ENCODE assay signal across 20 cellular contexts in the genomic region with DNA sequence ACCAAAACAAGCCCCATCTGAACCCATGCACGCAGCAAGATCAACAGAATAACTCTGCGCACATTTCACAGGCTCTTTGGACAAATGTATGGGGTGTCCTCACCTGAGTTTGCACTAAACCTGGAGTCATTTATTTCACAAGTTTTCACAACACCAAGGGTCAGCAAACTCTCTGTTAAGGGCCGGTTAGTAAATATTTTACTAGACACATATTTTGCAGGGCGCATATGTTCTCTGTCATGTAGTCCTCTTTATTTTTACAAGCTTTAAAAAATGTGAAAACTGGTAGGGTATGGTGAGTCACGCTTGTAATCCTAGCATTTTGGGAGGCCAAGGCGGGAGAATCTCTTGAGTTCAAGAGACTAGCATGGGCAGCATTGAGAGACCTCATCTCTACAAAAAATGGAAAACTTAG. TPM values are rescaled to one million over a fixed set of nuclear protein-coding genes. Genes with fewer than 3 reads are reported as not detected.
DNase-seq lines count a peak whose midpoint lies in the region; TF ChIP-seq lines count a peak whose summit lies in the region.
"Had no signal": no experiment of that assay in that cellular context is flagged by ENCODE, and none has a peak within 500 bp of the region (broad histone marks: within the 10 kb centered on the region; RNA-seq: fewer than 3 reads in every experiment).

No MANE protein-coding gene starts in this region.

- H3K36me3 Mint-ChIP-seq in Caco-2 (ENCODE audit: insufficient read depth, unreplicated experiment): peaks cover 17% of the 10 kb centered on the region
- H3K36me3 Mint-ChIP-seq: CD14-positive monocyte had no signal

- no peak overlapping the region for H3K4me3 ChIP-seq in Caco-2 (ENCODE audit: low read depth, low read length)
- H3K4me3 ChIP-seq in fibroblast of villous mesenchyme (ENCODE audit: low read depth, low read length): no peak overlapping the region
- H3K4me3 ChIP-seq in osteoblast (ENCODE audit: insufficient read depth, low read length): no peak overlapping the region
- H3K4me3 ChIP-seq: A549; BLaER1 treated with 17β-estradiol and CSF1 and Interleukin-3, amounts not matched to agents 10 nM and 100 nM; HAP-1 had no signal

- no peaks in the 10 kb centered on the region for H3K79me2 ChIP-seq in osteoblast (ENCODE audit: insufficient read depth, low read length)

- TF ChIP-seq CTCF in Caco-2 (IDR thresholded peaks at IDR 0.05; ENCODE audit: insufficient read depth in 1 of 2, low read depth in 1 of 2, low read length in 1 of 2, severe bottlenecking in 1 of 2, unreplicated experiment in 1 of 2) (no peak), fibroblast of villous mesenchyme (IDR thresholded peaks at IDR 0.05; ENCODE audit: insufficient read depth, low read depth, low read length) (no peak), osteoblast (IDR thresholded peaks at IDR 0.05; ENCODE audit: extremely low read depth, low read depth, low read length) (no peak), GM13977 (IDR thresholded peaks at IDR 0.05; ENCODE audit: extremely low read depth, insufficient read depth, missing control alignments) (no peak)

- DNase-seq in Caco-2: peak in 1 of 2 experiments; percentile 28
- DNase-seq in fibroblast of villous mesenchyme (ENCODE audit: low read depth): peak; percentile 74
- DNase-seq in osteoblast (ENCODE audit: insufficient read length, low spot score, missing footprints): peak; percentile 59
- no peak for DNase-seq in GM13977 (ENCODE audit: low spot score)
- DNase-seq in COR-L47 (lab: John Stamatoyannopoulos, UW): no peak
- no peak for DNase-seq in T-helper 9 cell
- DNase-seq: 8988T; ACHN; AML-193; BE2C; CD4-positive, alpha-beta T cell; CD8-positive, alpha-beta memory T cell; DMS153; DND-41; GOT3; HFFc6 had no signal

- no peaks in the 10 kb centered on the region for H4K20me1 ChIP-seq in osteoblast (ENCODE audit: insufficient read depth, low read length)
- H4K20me1 ChIP-seq: BLaER1 treated with 17β-estradiol and CSF1 and Interleukin-3, amounts not matched to agents 10 nM and 100 nM had no signal

- H3K36me3 ChIP-seq in Caco-2 (ENCODE audit: control insufficient read depth, insufficient read depth, low read length) (no peaks in the 10 kb centered on the region), osteoblast (ENCODE audit: insufficient read depth, low read length) (no peaks in the 10 kb centered on the region)
- H3K36me3 ChIP-seq: BE2C; BLaER1 treated with 17β-estradiol and CSF1 and Interleukin-3, amounts not matched to agents 10 nM and 100 nM; HAP-1 had no signal

- POLR2A ChIA-PET in Caco-2 (lab: Charles Lee): interaction anchor here (0.7 kb wide), 1 partner anchor 13 kb away, joined by 7 read pairs; no protein-coding TSS in a partner anchor

- H3K27me3 ChIP-seq in Caco-2 (replicated peaks; ENCODE audit: control insufficient read depth, insufficient read depth, low read length) (no peaks in the 10 kb centered on the region), osteoblast (ENCODE audit: insufficient read depth, low read length) (no peaks in the 10 kb centered on the region)
- H3K27me3 ChIP-seq: BE2C; BLaER1 treated with 17β-estradiol and CSF1 and Interleukin-3, amounts not matched to agents 10 nM and 100 nM had no signal

- in situ Hi-C loops in GM13977 (cut with MboI; ENCODE audit: low pct_unique_long_range_greater_than_20kb, low sequenced_read_pairs, unreplicated experiment): no loop called here

- no peak overlapping the region for H3K4me2 ChIP-seq in osteoblast (ENCODE audit: insufficient read depth, low read length)
- H3K4me2 ChIP-seq: A549; BLaER1 treated with 17β-estradiol and CSF1 and Interleukin-3, amounts not matched to agents 10 nM and 100 nM had no signal

- no peak overlapping the region for H2AFZ ChIP-seq in osteoblast (ENCODE audit: low read length)

- H3K27ac Mint-ChIP-seq in Caco-2 (ENCODE audit: unreplicated experiment): peak overlapping the region; percentile 85
- H3K27ac Mint-ChIP-seq: CD14-positive monocyte; CD4-positive, alpha-beta T cell; CD8-positive, alpha-beta memory T cell; HFFc6 had no signal

- BruUV-seq in Caco-2 (replicated peaks; lab: Mats Ljungman, UMichigan): no TSS peak

- H3K27me3 Mint-ChIP-seq in Caco-2 (ENCODE audit: insufficient read depth, unreplicated experiment): no peaks in the 10 kb centered on the region
- H3K27me3 Mint-ChIP-seq: CD4-positive, alpha-beta T cell had no signal

- peaks cover 18% of the 10 kb centered on the region for H3K9me3 Mint-ChIP-seq in Caco-2 (ENCODE audit: unreplicated experiment)

- intact Hi-C loops in Caco-2 (cut with micrococcal nuclease; ENCODE audit: unreplicated experiment): loop anchor here (1.0 kb wide), 1 partner anchor 26 kb away; no protein-coding TSS in a partner anchor

- peaks cover 4% of the 10 kb centered on the region; the same call in 1 of the 2 replicates for H3K4me1 ChIP-seq in Caco-2
- no peaks in the 10 kb centered on the region for H3K4me1 ChIP-seq in osteoblast (ENCODE audit: insufficient read depth, low read length)
- H3K4me1 ChIP-seq: A549; BE2C; BLaER1 treated with 17β-estradiol and CSF1 and Interleukin-3, amounts not matched to agents 10 nM and 100 nM; HAP-1 had no signal

- H3K4me3 Mint-ChIP-seq in Caco-2 (ENCODE audit: unreplicated experiment): peak overlapping the region; percentile 17
- H3K4me3 Mint-ChIP-seq: CD14-positive monocyte; CD4-positive, alpha-beta T cell; CD8-positive, alpha-beta memory T cell; HFFc6 had no signal

- H3K27ac ChIP-seq in osteoblast (ENCODE audit: low read depth, low read length): no peak overlapping the region
- H3K27ac ChIP-seq: A549; BLaER1 treated with 17β-estradiol and CSF1 and Interleukin-3, amounts not matched to agents 10 nM and 100 nM had no signal

- peaks cover 16% of the 10 kb centered on the region for H3K4me1 Mint-ChIP-seq in Caco-2 (ENCODE audit: low read depth, unreplicated experiment)
- H3K4me1 Mint-ChIP-seq: CD14-positive monocyte; CD8-positive, alpha-beta memory T cell had no signal

- H3K9me3 ChIP-seq in Caco-2: peaks cover 6% of the 10 kb centered on the region
- H3K9me3 ChIP-seq in osteoblast (ENCODE audit: low read depth, low read length): no peaks in the 10 kb centered on the region
- H3K9me3 ChIP-seq: BE2C, HAP-1 had no signal

- CTCF ChIA-PET in Caco-2 (lab: Charles Lee): interaction anchor here (0.5 kb wide), 1 partner anchor 45 kb away, joined by 3 read pairs; a partner anchor contains a TSS

RNA-seq across cellular contexts. Expression of a gene that starts 45.5 kb away (rescaled TPM):
- total RNA-seq in Caco-2 (2022): not detected in 2 replicates
- total RNA-seq in fibroblast of villous mesenchyme: not detected in 2 replicates
- total RNA-seq in osteoblast: not detected in 2 replicates
- total RNA-seq: CD4-positive, alpha-beta T cell; CD8-positive, alpha-beta memory T cell; HFFc6 had no signal

RNA-seq across cellular contexts. Expression of a gene that starts 48.3 kb away (rescaled TPM):
- total RNA-seq in Caco-2 (2022) (42.2 and 42.6 TPM in 2 replicates), fibroblast of villous mesenchyme (9.0 and 13.4 TPM in 2 replicates), osteoblast (16.6 and 25.0 TPM in 2 replicates)

Comparison
In these comparisons a context has a peak if more than half of its experiments do, and no peak if none do; other contexts are left out.
1. DNase-seq: peak in fibroblast of villous mesenchyme (single experiment) and osteoblast (single experiment); none in GM13977 (single experiment), COR-L47 (single experiment) and T-helper 9 cell (single experiment).